ENCODE assay signal across 1 cellular context in genomic region chr19:45863840-45864628, GRCh38.
A peak's percentile ranks its signal among the peaks of the same experiment; 100 is the strongest.
TF ChIP-seq lines count a peak whose summit lies in the region.

FOXA3 (plus strand) TSS chr19:45864326; CDS start chr19:45864457, 131 bp downstream.

TF ChIP-seq in HepG2, 621 proteins besides CTCF, POLR2A, EP300 and RAD21 (continued from another document and continues in another):
- TF ChIP-seq RFXANK (CRISPR knock-in tag; IDR thresholded peaks at IDR 0.05) (0 out of 2 replicates have a peak, but pooled peaks have one; percentile 34), MTF1 (CRISPR knock-in tag; IDR thresholded peaks at IDR 0.05) (no peak), KDM4B (CRISPR knock-in tag; IDR thresholded peaks at IDR 0.05) (no peak), HIVEP1 (CRISPR knock-in tag; IDR thresholded peaks at IDR 0.05) (peak; percentile 15; the same call in 1 of the 2 replicates), E2F5 (CRISPR knock-in tag; conservative IDR thresholded peaks at IDR 0.05) (no peak), THRA (CRISPR knock-in tag; IDR thresholded peaks at IDR 0.05; ENCODE audit: borderline replicate concordance) (peak; percentile 72), ZBTB37 (CRISPR knock-in tag; IDR thresholded peaks at IDR 0.05) (no peak), THAP8 (CRISPR knock-in tag; IDR thresholded peaks at IDR 0.05; ENCODE audit: borderline replicate concordance) (no peak), ZNF510 (CRISPR knock-in tag; IDR thresholded peaks at IDR 0.05; ENCODE audit: low read depth) (no peak), ZNF263 (CRISPR knock-in tag; IDR thresholded peaks at IDR 0.05) (no peak), FOXP4 (CRISPR knock-in tag; IDR thresholded peaks at IDR 0.05) (no peak), SMAD1 (CRISPR knock-in tag; IDR thresholded peaks at IDR 0.05; ENCODE audit: borderline replicate concordance, low read depth) (no peak), ZNF569 (CRISPR knock-in tag; IDR thresholded peaks at IDR 0.05; ENCODE audit: borderline replicate concordance) (0 out of 2 replicates have a peak, but pooled peaks have one; percentile 24), RFX1 (IDR thresholded peaks at IDR 0.05) (no peak), ZNF709 (CRISPR knock-in tag; IDR thresholded peaks at IDR 0.05) (0 out of 2 replicates have a peak, but pooled peaks have one; percentile 59), ATF1 (CRISPR knock-in tag; IDR thresholded peaks at IDR 0.05) (no peak), ATF7-NPFF (CRISPR knock-in tag; IDR thresholded peaks at IDR 0.05; ENCODE audit: low read depth) (peak; percentile 69; the same call in 1 of the 2 replicates), MTERF4 (CRISPR knock-in tag; IDR thresholded peaks at IDR 0.05) (no peak), THAP7 (CRISPR knock-in tag; IDR thresholded peaks at IDR 0.05) (no peak), MAFK (conservative IDR thresholded peaks at IDR 0.05 in 1 of 2, IDR thresholded peaks at IDR 0.05 in 1 of 2; ENCODE audit: low read length in 2 of 2) (no peak), GTF3A (CRISPR knock-in tag; conservative IDR thresholded peaks at IDR 0.05) (no peak), HMGA1 (CRISPR knock-in tag; conservative IDR thresholded peaks at IDR 0.05) (no peak), ASH2L (IDR thresholded peaks at IDR 0.05; ENCODE audit: insufficient read length, low read depth, low read length) (peak; percentile 43), RBM39 (IDR thresholded peaks at IDR 0.05; ENCODE audit: low read depth, low read length, poor library complexity, severe bottlenecking) (no peak), MIER3 (CRISPR knock-in tag; IDR thresholded peaks at IDR 0.05; ENCODE audit: borderline replicate concordance) (no peak), ZBTB8A (CRISPR knock-in tag; IDR thresholded peaks at IDR 0.05; ENCODE audit: borderline replicate concordance, low read depth) (no peak), MXD1 (CRISPR knock-in tag; IDR thresholded peaks at IDR 0.05) (peak; percentile 69), AKNA (CRISPR knock-in tag; IDR thresholded peaks at IDR 0.05; ENCODE audit: borderline replicate concordance) (no peak), TCF12 (IDR thresholded peaks at IDR 0.05) (no peak), TCF12 (CRISPR knock-in tag; IDR thresholded peaks at IDR 0.05) (0 out of 2 replicates have a peak, but pooled peaks have one; percentile 14), CCDC6 (CRISPR knock-in tag; IDR thresholded peaks at IDR 0.05) (no peak), KAT7 (CRISPR knock-in tag; IDR thresholded peaks at IDR 0.05; ENCODE audit: borderline replicate concordance) (no peak; the same call in 1 of the 2 replicates), TBP (CRISPR knock-in tag; IDR thresholded peaks at IDR 0.05) (no peak), RARG (CRISPR knock-in tag; IDR thresholded peaks at IDR 0.05; ENCODE audit: low read depth) (no peak), ATF3 (CRISPR knock-in tag; IDR thresholded peaks at IDR 0.05) (no peak), ZNF460 (CRISPR knock-in tag; IDR thresholded peaks at IDR 0.05; ENCODE audit: borderline replicate concordance) (no peak), ZNF784 (CRISPR knock-in tag; IDR thresholded peaks at IDR 0.05; ENCODE audit: borderline replicate concordance) (no peak), ZNF343 (CRISPR knock-in tag; IDR thresholded peaks at IDR 0.05) (0 out of 2 replicates have a peak, but pooled peaks have one; percentile 22), CAMTA2 (CRISPR knock-in tag; IDR thresholded peaks at IDR 0.05; ENCODE audit: borderline replicate concordance) (peak; percentile 75; the same call in 1 of the 2 replicates), SATB2 (CRISPR knock-in tag; IDR thresholded peaks at IDR 0.05) (no peak), ZFP91 (CRISPR knock-in tag; IDR thresholded peaks at IDR 0.05; ENCODE audit: borderline replicate concordance) (no peak), IRF9 (CRISPR knock-in tag; IDR thresholded peaks at IDR 0.05; ENCODE audit: borderline replicate concordance) (no peak), HCFC1 (IDR thresholded peaks at IDR 0.05; ENCODE audit: low read depth, low read length) (0 out of 2 replicates have a peak, but pooled peaks have one; percentile 10), TAF15 (IDR thresholded peaks at IDR 0.05; ENCODE audit: low read depth, low read length, poor library complexity, severe bottlenecking) (no peak), FOSL1 (CRISPR knock-in tag; IDR thresholded peaks at IDR 0.05; ENCODE audit: borderline replicate concordance) (no peak), NR2F1 (CRISPR knock-in tag; IDR thresholded peaks at IDR 0.05) (0 out of 4 replicates have a peak, but pooled peaks of 1 of the 2 experiments have one; percentile 21)
